Comparison of ENCODE assay signal across 8 cellular contexts in the genomic region with DNA sequence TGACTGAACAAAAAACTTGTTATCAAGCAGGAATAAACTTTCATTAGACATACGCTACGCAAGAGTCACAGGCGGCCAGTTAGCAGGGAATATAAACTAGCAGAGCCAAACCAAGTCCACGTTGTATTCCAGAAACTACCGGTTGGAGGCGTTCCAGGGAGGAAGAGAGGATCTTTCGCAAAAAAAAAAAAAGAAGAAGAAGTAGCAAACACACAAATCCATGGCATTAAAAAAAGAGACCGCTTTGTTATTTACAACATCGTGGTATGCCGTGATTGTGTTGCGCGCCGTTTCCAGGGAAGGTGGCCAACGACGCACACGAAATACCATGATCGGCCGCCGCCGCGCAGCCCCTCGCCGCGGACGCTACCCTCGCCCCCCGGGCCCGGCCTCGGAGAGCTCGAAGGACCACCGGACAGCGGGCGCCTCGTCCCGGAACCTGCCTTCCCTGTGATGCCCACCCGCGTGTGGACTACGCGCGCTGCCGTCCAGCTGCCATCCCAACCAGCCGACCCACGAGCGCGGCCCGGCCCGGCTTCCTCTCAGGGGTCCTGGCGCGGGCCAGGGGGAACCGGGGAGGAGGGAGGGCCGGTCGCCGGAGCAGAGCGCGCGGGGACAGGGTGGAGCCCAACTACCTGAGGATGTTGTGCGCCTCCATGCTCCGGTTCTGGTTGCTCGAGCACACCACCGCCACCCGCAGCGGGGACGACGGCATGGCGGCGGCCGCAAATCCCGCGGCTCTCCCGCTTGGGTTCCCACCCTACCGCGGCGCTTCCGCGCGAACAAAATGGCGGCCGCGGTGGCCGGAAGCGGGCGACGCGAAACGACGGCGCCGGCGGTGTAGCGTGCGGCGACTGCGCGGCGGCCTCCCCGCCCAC. TPM values are rescaled to one million over a fixed set of nuclear protein-coding genes. Genes with fewer than 3 reads are reported as not detected.
DNase-seq lines count a peak whose midpoint lies in the region; ATAC-seq, FAIRE-seq and TF ChIP-seq lines count a peak whose summit lies in the region.

No MANE protein-coding gene starts in this region.

- intact Hi-C loops in activated CD8-positive, alpha-beta T cell treated with anti-CD3 and anti-CD28 coated beads for 36 hours (cut with micrococcal nuclease): no loop called here
- intact Hi-C loops in endothelial cell of umbilical vein (cut with micrococcal nuclease) (loop anchor here (1.0 to 2.0 kb wide), 2 partner anchors 41 to 61 kb away; partner anchors contain the start of genes ATAD3A and MIB2), mucosa of descending colon (cut with DNase I, micrococcal nuclease) (no loop called here)

- DNase-seq in NCI-H345 treated with DMSO at 0.1 percent for 48 hours (lab: John Stamatoyannopoulos, UW; ENCODE audit: unreplicated experiment) (peak; percentile 37), endothelial cell of umbilical vein (ENCODE audit: low read depth, low spot score) (peak; percentile 68), mucosa of descending colon (peak; percentile 70 to 83 (median 80))
- peak; percentile 71 for DNase-seq in activated CD8-positive, alpha-beta T cell treated with anti-CD3 and anti-CD28 coated beads for 36 hours

- H3K4me3 Mint-ChIP-seq in activated CD8-positive, alpha-beta T cell treated with anti-CD3 and anti-CD28 coated beads for 36 hours: peak overlapping the region; percentile 99
- H3K4me3 Mint-ChIP-seq in stimulated activated memory B cell treated with anti-CD40 and anti-IgM and Interleukin-4, amounts not matched to agents 10 μg/mL and 1 μg/mL and 100 μg/mL, for 72 hours: peak overlapping the region; percentile 98

- BruUV-seq in endothelial cell of umbilical vein (replicated peaks; lab: Mats Ljungman, UMichigan): no TSS peak

- H3K36me3 ChIP-seq in BLaER1 treated with 17β-estradiol and CSF1 and Interleukin-3, amounts not matched to agents 10 nM and 100 nM: peaks cover 26 to 44% (median 38%) of the 10 kb centered on the region in 11 experiments; a peak in 21 of 22 replicates
- no peaks in the 10 kb centered on the region for H3K36me3 ChIP-seq in endothelial cell of umbilical vein (ENCODE audit: control insufficient read depth in 2 of 2, extremely low read depth in 1 of 2, insufficient read depth in 2 of 2, low read length in 2 of 2)
- H3K36me3 ChIP-seq in mucosa of descending colon (ENCODE audit: low read depth): no peaks in the 10 kb centered on the region

- peak; percentile 27 for TF ChIP-seq CTCF in activated CD8-positive, alpha-beta T cell treated with anti-CD3 and anti-CD28 coated beads for 36 hours (IDR thresholded peaks at IDR 0.05)
- peak in 1 of 2 donors; percentile 9 for TF ChIP-seq CTCF in endothelial cell of umbilical vein (IDR thresholded peaks at IDR 0.05; ENCODE audit: extremely low read depth in 1 of 2, insufficient read depth in 1 of 2, low read depth in 1 of 2, low read length in 2 of 2)
- TF ChIP-seq CTCF in mucosa of descending colon (IDR thresholded peaks at IDR 0.05): no peak

- H3K9me3 ChIP-seq in BLaER1 treated with 17β-estradiol and CSF1 and Interleukin-3, amounts not matched to agents 10 nM and 100 nM (replicated peaks in 1 of 11): no peaks in the 10 kb centered on the region
- no peaks in the 10 kb centered on the region for H3K9me3 ChIP-seq in endothelial cell of umbilical vein (replicated peaks; ENCODE audit: control insufficient read depth, insufficient read depth, low read length)
- no peaks in the 10 kb centered on the region for H3K9me3 ChIP-seq in mucosa of descending colon

- peak overlapping the region; percentile 85 to 99 (median 97) for H3K4me2 ChIP-seq in BLaER1 treated with 17β-estradiol and CSF1 and Interleukin-3, amounts not matched to agents 10 nM and 100 nM
- peak overlapping the region; percentile 98 for H3K4me2 ChIP-seq in endothelial cell of umbilical vein (ENCODE audit: insufficient read depth, low read length)

- H3K27ac Mint-ChIP-seq in activated CD8-positive, alpha-beta T cell treated with anti-CD3 and anti-CD28 coated beads for 36 hours: peak overlapping the region; percentile 100
- peak overlapping the region; percentile 100 for H3K27ac Mint-ChIP-seq in stimulated activated memory B cell treated with anti-CD40 and anti-IgM and Interleukin-4, amounts not matched to agents 10 μg/mL and 1 μg/mL and 100 μg/mL, for 72 hours

- CTCF ChIA-PET in activated CD8-positive, alpha-beta T cell treated with anti-CD3 and anti-CD28 coated beads for 36 hours (lab: Charles Lee): interaction anchor here (0.6 to 1.6 kb wide), 3 partner anchors 19 to 392 kb away, joined by 3 read pairs; partner anchors contain the start of gene CDK11A
- CTCF ChIA-PET in endothelial cell of umbilical vein (lab: Charles Lee): no interaction called here

- no peaks in the 10 kb centered on the region for H3K27me3 Mint-ChIP-seq in activated CD8-positive, alpha-beta T cell treated with anti-CD3 and anti-CD28 coated beads for 36 hours
- H3K27me3 Mint-ChIP-seq in stimulated activated memory B cell treated with anti-CD40 and anti-IgM and Interleukin-4, amounts not matched to agents 10 μg/mL and 1 μg/mL and 100 μg/mL, for 72 hours: no peaks in the 10 kb centered on the region

- peak overlapping the region; percentile 88 to 100 (median 98) for H3K4me3 ChIP-seq in BLaER1 treated with 17β-estradiol and CSF1 and Interleukin-3, amounts not matched to agents 10 nM and 100 nM
- H3K4me3 ChIP-seq in endothelial cell of umbilical vein (replicated peaks in 1 of 3; ENCODE audit: insufficient read depth in 1 of 3, low read depth in 1 of 3, low read length in 3 of 3) (peak overlapping the region; percentile 32 to 97 (median 75)), mucosa of descending colon (peak overlapping the region; percentile 95)

- FAIRE-seq in endothelial cell of umbilical vein (lab: Jason Lieb, UNC): peak; percentile 80

- peaks cover 35% of the 10 kb centered on the region for H3K4me1 Mint-ChIP-seq in activated CD8-positive, alpha-beta T cell treated with anti-CD3 and anti-CD28 coated beads for 36 hours (ENCODE audit: low read depth)
- peaks cover 42% of the 10 kb centered on the region for H3K4me1 Mint-ChIP-seq in stimulated activated memory B cell treated with anti-CD40 and anti-IgM and Interleukin-4, amounts not matched to agents 10 μg/mL and 1 μg/mL and 100 μg/mL, for 72 hours

- H3K27ac ChIP-seq in BLaER1 treated with 17β-estradiol and CSF1 and Interleukin-3, amounts not matched to agents 10 nM and 100 nM: peak overlapping the region; percentile 97 to 100 (median 98)
- peak overlapping the region; percentile 95 for H3K27ac ChIP-seq in endothelial cell of umbilical vein (ENCODE audit: insufficient read depth, low read depth, low read length)

- H4K20me1 ChIP-seq in BLaER1 treated with 17β-estradiol and CSF1 and Interleukin-3, amounts not matched to agents 10 nM and 100 nM: peaks cover 45 to 52% (median 47%) of the 10 kb centered on the region in 11 experiments
- no peaks in the 10 kb centered on the region for H4K20me1 ChIP-seq in endothelial cell of umbilical vein (replicated peaks; ENCODE audit: control insufficient read depth, extremely low read depth, insufficient read depth, low read length)

- H3K79me2 ChIP-seq in endothelial cell of umbilical vein (ENCODE audit: control insufficient read depth, insufficient read depth, low read length): peaks cover 52% of the 10 kb centered on the region

- no peaks in the 10 kb centered on the region for H3K9me1 ChIP-seq in endothelial cell of umbilical vein (replicated peaks; ENCODE audit: control insufficient read depth, extremely low read depth, insufficient read depth, low read length)

- no peaks in the 10 kb centered on the region for H3K9me3 Mint-ChIP-seq in activated CD8-positive, alpha-beta T cell treated with anti-CD3 and anti-CD28 coated beads for 36 hours
- no peaks in the 10 kb centered on the region for H3K9me3 Mint-ChIP-seq in stimulated activated memory B cell treated with anti-CD40 and anti-IgM and Interleukin-4, amounts not matched to agents 10 μg/mL and 1 μg/mL and 100 μg/mL, for 72 hours

- no peak for TF ChIP-seq POLR2A in endothelial cell of umbilical vein (IDR thresholded peaks at IDR 0.05; ENCODE audit: low read depth, low read length)

- H3K27me3 ChIP-seq in BLaER1 treated with 17β-estradiol and CSF1 and Interleukin-3, amounts not matched to agents 10 nM and 100 nM: peaks cover 0 to 31% (median 20%) of the 10 kb centered on the region in 11 experiments; a peak in 14 of 22 replicates
- H3K27me3 ChIP-seq in endothelial cell of umbilical vein (ENCODE audit: control insufficient read depth in 2 of 2, insufficient read depth in 2 of 2, low read length in 2 of 2): no peaks in the 10 kb centered on the region

- H2AFZ ChIP-seq in endothelial cell of umbilical vein (ENCODE audit: low read depth, low read length): peak overlapping the region; percentile 80

- POLR2A ChIA-PET in activated CD8-positive, alpha-beta T cell treated with anti-CD3 and anti-CD28 coated beads for 36 hours (lab: Charles Lee): interaction anchor here (0.9 to 1.2 kb wide), 3 partner anchors 20 to 318 kb away, joined by 3 read pairs; no protein-coding TSS in a partner anchor
- POLR2A ChIA-PET in endothelial cell of umbilical vein (lab: Charles Lee): no interaction called here

- ATAC-seq in GM18907 (IDR thresholded peaks at IDR 0.05; ENCODE audit: unreplicated experiment) (peak; percentile 67), HG03135 (IDR thresholded peaks at IDR 0.05; ENCODE audit: unreplicated experiment) (peak; percentile 69), mucosa of descending colon (peak; percentile 75)
- peak; percentile 81 for ATAC-seq in activated CD8-positive, alpha-beta T cell treated with anti-CD3 and anti-CD28 coated beads for 36 hours
- peak; percentile 89 for ATAC-seq in stimulated activated memory B cell treated with anti-CD40 and anti-IgM and Interleukin-4, amounts not matched to agents 10 μg/mL and 1 μg/mL and 100 μg/mL, for 72 hours

- H3K9ac ChIP-seq in BLaER1 treated with 17β-estradiol and CSF1 and Interleukin-3, amounts not matched to agents 10 nM and 100 nM: peak overlapping the region; percentile 93 to 100 (median 99)
- peak overlapping the region; percentile 86 for H3K9ac ChIP-seq in endothelial cell of umbilical vein (replicated peaks; ENCODE audit: extremely low read depth, insufficient read depth, low read length)

- peaks cover 28% of the 10 kb centered on the region for H3K36me3 Mint-ChIP-seq in activated CD8-positive, alpha-beta T cell treated with anti-CD3 and anti-CD28 coated beads for 36 hours (ENCODE audit: low read depth)
- H3K36me3 Mint-ChIP-seq in stimulated activated memory B cell treated with anti-CD40 and anti-IgM and Interleukin-4, amounts not matched to agents 10 μg/mL and 1 μg/mL and 100 μg/mL, for 72 hours: peaks cover 11% of the 10 kb centered on the region

- H3K4me1 ChIP-seq in BLaER1 treated with 17β-estradiol and CSF1 and Interleukin-3, amounts not matched to agents 10 nM and 100 nM: peaks cover 22 to 55% (median 39%) of the 10 kb centered on the region in 10 experiments
- peaks cover 12% of the 10 kb centered on the region for H3K4me1 ChIP-seq in endothelial cell of umbilical vein (ENCODE audit: control insufficient read depth, extremely low read depth, insufficient read depth, low read length)
- peaks cover 18% of the 10 kb centered on the region for H3K4me1 ChIP-seq in mucosa of descending colon (ENCODE audit: low read depth)

- dilution Hi-C loops in endothelial cell of umbilical vein (cut with MboI; ENCODE audit: extremely low pct_ligation_motif_present, low sequenced_read_pairs): no loop called here

RNA-seq across cellular contexts. Expression of gene SSU72, which starts 0.6 kb away (rescaled TPM):
- 100 to 1,000 TPM; 111 to 113 TPM for total RNA-seq in activated CD8-positive, alpha-beta T cell treated with anti-CD3 and anti-CD28 coated beads for 36 hours
- total RNA-seq in endothelial cell of umbilical vein (124 and 129 TPM in 2 replicates), mucosa of descending colon (100 to 1,000 TPM; 117 to 123 (median 120) TPM)
- polyA plus RNA-seq in endothelial cell of umbilical vein: 78.2 and 85.9 TPM in 2 replicates
- 92.7 and 101 TPM in 2 replicates for polyA plus RNA-seq in endothelial cell of umbilical vein (2011; cell fraction: cytosol; rRNA removed)
- 89.0 and 97.5 TPM in 2 replicates for polyA plus RNA-seq in endothelial cell of umbilical vein (2011; cell fraction: nucleus; rRNA removed)
- 119 and 136 TPM in 2 replicates for polyA plus RNA-seq in endothelial cell of umbilical vein (2012)
- polyA minus RNA-seq in endothelial cell of umbilical vein: 70.4 and 74.1 TPM in 2 replicates
- 82.5 TPM for polyA minus RNA-seq in endothelial cell of umbilical vein (2011; cell fraction: cytosol; rRNA and poly(A)+ RNA removed)
- 41.3 and 53.5 TPM in 2 replicates for polyA minus RNA-seq in endothelial cell of umbilical vein (2011; cell fraction: nucleus; rRNA and poly(A)+ RNA removed)

RNA-seq across cellular contexts. Expression of gene FNDC10, which starts 25.9 kb away (rescaled TPM):
- total RNA-seq in activated CD8-positive, alpha-beta T cell treated with anti-CD3 and anti-CD28 coated beads for 36 hours: 1 to 10 TPM; 2.8 to 3.6 TPM
- total RNA-seq in endothelial cell of umbilical vein: 1.9 and 2.3 TPM in 2 replicates
- polyA plus RNA-seq in endothelial cell of umbilical vein: 1.5 and 2.2 TPM in 2 replicates
- 0.79 and 1.2 TPM in 2 replicates for polyA plus RNA-seq in endothelial cell of umbilical vein (2011; cell fraction: cytosol; rRNA removed)
- 0.20 and 0.47 TPM in 2 replicates for polyA plus RNA-seq in endothelial cell of umbilical vein (2011; cell fraction: nucleus; rRNA removed)
- polyA plus RNA-seq in endothelial cell of umbilical vein (2012): 0.78 and 1.2 TPM in 2 replicates
- polyA minus RNA-seq in endothelial cell of umbilical vein: 0.51 and 0.58 TPM in 2 replicates
- not detected for polyA minus RNA-seq in endothelial cell of umbilical vein (2011; cell fraction: cytosol; rRNA and poly(A)+ RNA removed)
- polyA minus RNA-seq in endothelial cell of umbilical vein (2011; cell fraction: nucleus; rRNA and poly(A)+ RNA removed): 0.24 and 0.38 TPM in 2 replicates
- total RNA-seq in mucosa of descending colon: 1 to 10 TPM; 1.2 to 3.2 (median 3.1) TPM

RNA-seq across cellular contexts. Expression of gene TMEM240, which starts 33.7 kb away (rescaled TPM):
- total RNA-seq in activated CD8-positive, alpha-beta T cell treated with anti-CD3 and anti-CD28 coated beads for 36 hours: under 1 TPM; 0.45 to 0.74 TPM
- total RNA-seq in endothelial cell of umbilical vein (7.0 and 8.8 TPM in 2 replicates), mucosa of descending colon (10 to 100 TPM in 1 of 3 donors, 1 to 10 TPM in 1, not detected in 1; 1.5 to 12.2 TPM)
- polyA plus RNA-seq in endothelial cell of umbilical vein: 5.3 and 7.6 TPM in 2 replicates
- 3.3 and 4.5 TPM in 2 replicates for polyA plus RNA-seq in endothelial cell of umbilical vein (2011; cell fraction: cytosol; rRNA removed)
- 6.8 and 7.3 TPM in 2 replicates for polyA plus RNA-seq in endothelial cell of umbilical vein (2011; cell fraction: nucleus; rRNA removed)
- polyA plus RNA-seq in endothelial cell of umbilical vein (2012): 2.1 and 5.6 TPM in 2 replicates
- 1.1 and 1.2 TPM in 2 replicates for polyA minus RNA-seq in endothelial cell of umbilical vein
- not detected for polyA minus RNA-seq in endothelial cell of umbilical vein (2011; cell fraction: cytosol; rRNA and poly(A)+ RNA removed)
- polyA minus RNA-seq in endothelial cell of umbilical vein (2011; cell fraction: nucleus; rRNA and poly(A)+ RNA removed): 0.87 and 2.0 TPM in 2 replicates

RNA-seq across cellular contexts. Expression of gene MIB2, which starts 41.2 kb away (rescaled TPM):
- 10 to 100 TPM; 40.1 to 41.3 TPM for total RNA-seq in activated CD8-positive, alpha-beta T cell treated with anti-CD3 and anti-CD28 coated beads for 36 hours
- total RNA-seq in endothelial cell of umbilical vein: 39.2 and 45.0 TPM in 2 replicates
- 25.9 and 41.6 TPM in 2 replicates for polyA plus RNA-seq in endothelial cell of umbilical vein
- polyA plus RNA-seq in endothelial cell of umbilical vein (2011; cell fraction: cytosol; rRNA removed): 7.1 and 14.2 TPM in 2 replicates
- 119 and 154 TPM in 2 replicates for polyA plus RNA-seq in endothelial cell of umbilical vein (2011; cell fraction: nucleus; rRNA removed)
- 9.4 and 16.3 TPM in 2 replicates for polyA plus RNA-seq in endothelial cell of umbilical vein (2012)
- polyA minus RNA-seq in endothelial cell of umbilical vein: 14.6 and 15.0 TPM in 2 replicates
- polyA minus RNA-seq in endothelial cell of umbilical vein (2011; cell fraction: cytosol; rRNA and poly(A)+ RNA removed): 45.3 TPM
- 25.7 and 51.4 TPM in 2 replicates for polyA minus RNA-seq in endothelial cell of umbilical vein (2011; cell fraction: nucleus; rRNA and poly(A)+ RNA removed)
- total RNA-seq in mucosa of descending colon: 100 to 1,000 TPM in 2 of 3 donors, 10 to 100 TPM in 1; 67.8 to 118 (median 109) TPM

RNA-seq across cellular contexts. Expression of gene MMP23B, which starts 57.9 kb away (rescaled TPM):
- 1 to 10 TPM; 3.3 to 4.0 TPM for total RNA-seq in activated CD8-positive, alpha-beta T cell treated with anti-CD3 and anti-CD28 coated beads for 36 hours
- total RNA-seq in endothelial cell of umbilical vein (5.3 TPM in 1 of 2 replicates, not detected in the other), mucosa of descending colon (1 to 10 TPM; 7.2 to 8.7 (median 7.4) TPM)
- polyA plus RNA-seq in endothelial cell of umbilical vein: 0.62 and 1.5 TPM in 2 replicates
- 0.12 and 0.35 TPM in 2 replicates for polyA plus RNA-seq in endothelial cell of umbilical vein (2011; cell fraction: cytosol; rRNA removed)
- 3.2 and 5.9 TPM in 2 replicates for polyA plus RNA-seq in endothelial cell of umbilical vein (2011; cell fraction: nucleus; rRNA removed)
- polyA plus RNA-seq in endothelial cell of umbilical vein (2012): 0.29 and 0.75 TPM in 2 replicates
- not detected in 2 replicates for polyA minus RNA-seq in endothelial cell of umbilical vein
- 1.5 TPM for polyA minus RNA-seq in endothelial cell of umbilical vein (2011; cell fraction: cytosol; rRNA and poly(A)+ RNA removed)
- polyA minus RNA-seq in endothelial cell of umbilical vein (2011; cell fraction: nucleus; rRNA and poly(A)+ RNA removed): 0.72 TPM in 1 of 2 replicates, not detected in the other

Comparison
In these comparisons a context has a peak if more than half of its experiments do, and no peak if none do; other contexts are left out.
1. Peak in every context shown above with its lines: DNase-seq, ATAC-seq, H3K4me3 ChIP-seq and H3K27ac ChIP-seq.